8 cellular contexts compared by ENCODE assay signal in genomic region chr2:120013569-120014223, GRCh38. TPM values are rescaled to one million over a fixed set of nuclear protein-coding genes. Genes with fewer than 3 reads are reported as not detected.
DNase-seq lines count a peak whose midpoint lies in the region; ATAC-seq and TF ChIP-seq lines count a peak whose summit lies in the region.

No MANE protein-coding gene starts in this region.

- TF ChIP-seq POLR2A in heart left ventricle (IDR thresholded peaks at IDR 0.05), result no peak
- no peak for TF ChIP-seq POLR2A in esophagus muscularis mucosa (IDR thresholded peaks at IDR 0.05; ENCODE audit: low read depth)

- H2AFZ ChIP-seq in neural progenitor cell (replicated peaks), result peak overlapping the region; percentile 38

- peaks cover 22% of the 10 kb centered on the region for H4K20me1 ChIP-seq in neural progenitor cell (ENCODE audit: low read depth)

- H3K27me3 ChIP-seq in heart left ventricle (no peaks in the 10 kb centered on the region), esophagus muscularis mucosa (no peaks in the 10 kb centered on the region), neural progenitor cell (peaks cover 6% of the 10 kb centered on the region)

- H3K9me3 ChIP-seq in heart left ventricle (no peaks in the 10 kb centered on the region), esophagus muscularis mucosa (no peaks in the 10 kb centered on the region), neural progenitor cell (ENCODE audit: low read depth) (no peaks in the 10 kb centered on the region)

- peaks cover 15% of the 10 kb centered on the region for H3K4me1 Mint-ChIP-seq in neural progenitor cell

- H3K27ac ChIP-seq in heart left ventricle (peak overlapping the region in 10 of 12 donors; percentile 71 to 95 (median 84)), RWPE1 (peak overlapping the region; percentile 49; the same call in 1 of the 2 replicates), esophagus muscularis mucosa (replicated peaks in 1 of 4) (peak overlapping the region; percentile 85 to 94 (median 93)), neural progenitor cell (peak overlapping the region; percentile 93)

- H3K27ac Mint-ChIP-seq in neural progenitor cell, result no peak overlapping the region

- peak overlapping the region; percentile 73 to 100 (median 94) for H3K4me3 ChIP-seq in heart left ventricle
- H3K4me3 ChIP-seq in esophagus muscularis mucosa, result peak overlapping the region; percentile 88 to 98 (median 95)
- H3K4me3 ChIP-seq in neural progenitor cell, result peak overlapping the region; percentile 75

- H3K4me2 ChIP-seq in neural progenitor cell, result peak overlapping the region; percentile 99

- POLR2A ChIA-PET in RWPE1 (lab: Yijun Ruan, JAX; ENCODE audit: low non-redundant PET), result no interaction called here
- POLR2A ChIA-PET in GM10248 (lab: Yijun Ruan, JAX), result no interaction called here

- H3K36me3 Mint-ChIP-seq in neural progenitor cell, result peaks cover 19% of the 10 kb centered on the region

- no peaks in the 10 kb centered on the region for H3K36me3 ChIP-seq in heart left ventricle
- no peaks in the 10 kb centered on the region for H3K36me3 ChIP-seq in esophagus muscularis mucosa
- no peaks in the 10 kb centered on the region for H3K36me3 ChIP-seq in neural progenitor cell

- H3K27me3 Mint-ChIP-seq in neural progenitor cell (ENCODE audit: insufficient read depth, low read depth), result peaks cover 7% of the 10 kb centered on the region

- WGBS in heart left ventricle, 4 donors, result 23 to 33% (median 27%) methylated on average over 18 to 19 of the region's 19 CpGs
- WGBS in esophagus muscularis mucosa, result 20% methylated on average over 19 of the region's 19 CpGs

- peaks cover 0 to 25% (median 14%) of the 10 kb centered on the region in 12 donors for H3K4me1 ChIP-seq in heart left ventricle
- peaks cover 7 to 26% (median 20%) of the 10 kb centered on the region in 4 donors for H3K4me1 ChIP-seq in esophagus muscularis mucosa
- H3K4me1 ChIP-seq in neural progenitor cell, result peaks cover 18% of the 10 kb centered on the region

- intact Hi-C loops in heart left ventricle (cut with DNase I), result loop anchor here in 2 of 10 donors (5.0 kb wide), 2 partner anchors 94 to 164 kb away; no protein-coding TSS in a partner anchor
- intact Hi-C loops in left cardiac atrium (cut with DNase I), result no loop called here
- intact Hi-C loops in esophagus muscularis mucosa (cut with DNase I), result loop anchor here (10.0 kb wide), 2 partner anchors 211 to 249 kb away; partner anchors contain the start of gene TMEM185B

- peaks cover 17% of the 10 kb centered on the region for H3F3A ChIP-seq in neural progenitor cell (ENCODE audit: low read depth)

- peaks cover 54% of the 10 kb centered on the region for H3K79me2 ChIP-seq in neural progenitor cell (ENCODE audit: low read depth)

- DNase-seq in heart left ventricle, result no peak
- no peak for DNase-seq in left cardiac atrium
- DNase-seq in RWPE1 (ENCODE audit: low spot score), result peak; percentile 43
- no peak for DNase-seq in esophagus muscularis mucosa (ENCODE audit: extremely low spot score)
- no peak for DNase-seq in neural progenitor cell (ENCODE audit: low spot score)
- DNase-seq in GM10248 (ENCODE audit: extremely low spot score), result no peak

- no peak for TF ChIP-seq CTCF in heart left ventricle (IDR thresholded peaks at IDR 0.05)
- TF ChIP-seq CTCF in RWPE1 (conservative IDR thresholded peaks at IDR 0.05; ENCODE audit: low read depth), result no peak
- no peak for TF ChIP-seq CTCF in esophagus muscularis mucosa (IDR thresholded peaks at IDR 0.05)
- TF ChIP-seq CTCF in neural progenitor cell (IDR thresholded peaks at IDR 0.05), result no peak
- TF ChIP-seq CTCF in GM10248 (IDR thresholded peaks at IDR 0.05; ENCODE audit: control extremely low read depth, extremely low read depth, low read depth, missing control alignments), result no peak

- CTCF ChIA-PET in RWPE1 (lab: Yijun Ruan, JAX), result interaction anchor here (0.9 kb wide), 1 partner anchor 311 kb away, joined by 3 read pairs; no protein-coding TSS in a partner anchor
- CTCF ChIA-PET in GM10248 (lab: Yijun Ruan, JAX), result interaction anchor here (1.4 kb wide), 1 partner anchor 667 kb away, joined by 4 read pairs; no protein-coding TSS in a partner anchor

- peak overlapping the region; percentile 77 for H3K9ac ChIP-seq in neural progenitor cell

- H3K9me3 Mint-ChIP-seq in neural progenitor cell, result peaks cover 15% of the 10 kb centered on the region

- peak overlapping the region; percentile 96 for H3K4me3 Mint-ChIP-seq in neural progenitor cell

- peak in 1 of 4 donors; percentile 4 for ATAC-seq in heart left ventricle
- ATAC-seq in left cardiac atrium, result no peak
- ATAC-seq in GM21390 (IDR thresholded peaks at IDR 0.05; ENCODE audit: unreplicated experiment), result no peak
- ATAC-seq in HG02981 (IDR thresholded peaks at IDR 0.05; ENCODE audit: unreplicated experiment), result no peak

- TF ChIP-seq EP300 in esophagus muscularis mucosa (IDR thresholded peaks at IDR 0.05), result no peak

RNA-seq across cellular contexts. Expression of gene EPB41L5, which starts 0.8 kb away (rescaled TPM):
- total RNA-seq in heart left ventricle (10 to 100 TPM in 5 of 9 donors, 1 to 10 TPM in 4; 7.6 to 16.9 (median 11.2) TPM), left cardiac atrium (10 to 100 TPM in 1 of 2 donors, 1 to 10 TPM in 1; 9.3 to 13.1 TPM), esophagus muscularis mucosa (10 to 100 TPM; 16.0 to 30.3 (median 21.6) TPM), neural progenitor cell (ENCODE audit: low replicate concordance) (65.7 and 84.0 TPM in 2 replicates)
- polyA plus RNA-seq in heart left ventricle, result 1 to 10 TPM; 3.1 to 8.0 TPM
